In genomic region chr9:136882109-136882946, GRCh38 we compare ENCODE assay signal across 8 cellular contexts. TPM values are rescaled to one million over a fixed set of nuclear protein-coding genes. Genes with fewer than 3 reads are reported as not detected.
DNase-seq lines count a peak whose midpoint lies in the region; ATAC-seq, FAIRE-seq and TF ChIP-seq lines count a peak whose summit lies in the region.

No MANE protein-coding gene starts in this region.

- no peaks in the 10 kb centered on the region for H4K20me1 ChIP-seq in HCT116 (ENCODE audit: insufficient read depth)
- 0 out of 2 replicates have a peak, but pooled peaks cover 4% of the 10 kb centered on the region for H4K20me1 ChIP-seq in HepG2 (ENCODE audit: insufficient read depth, low read length)

- peak overlapping the region; percentile 52 for H3K4me3 Mint-ChIP-seq in Calu3 (ENCODE audit: low read depth, unreplicated experiment)

- TF ChIP-seq CTCF in Calu3 (IDR thresholded peaks at IDR 0.05; ENCODE audit: unreplicated experiment) (no peak), HCT116 (IDR thresholded peaks at IDR 0.05 in 2 of 3, conservative IDR thresholded peaks at IDR 0.05 in 1 of 3; ENCODE audit: borderline replicate concordance in 1 of 3, insufficient read depth in 1 of 3, low read depth in 2 of 3, low read length in 2 of 3) (no peak), HepG2 (CRISPR knock-in tag; IDR thresholded peaks at IDR 0.05) (peak; percentile 5; the same call in 1 of the 2 replicates), WERI-Rb-1 (IDR thresholded peaks at IDR 0.05; ENCODE audit: low read depth, low read length) (no peak)

- H3K36me3 Mint-ChIP-seq in Calu3 (ENCODE audit: insufficient read depth, unreplicated experiment), result peaks cover 45% of the 10 kb centered on the region

- DNase-seq in Calu3 (peak; percentile 92), HCT116 (ENCODE audit: low read depth, low spot score) (peak; percentile 56), T-helper 1 cell (peak; percentile 78 to 88 (median 85)), adipocyte (ENCODE audit: low read depth) (peak; percentile 60), HepG2 (ENCODE audit: low spot score) (peak; percentile 94), WERI-Rb-1 (no peak)
- DNase-seq in stimulated activated CD8-positive, alpha-beta memory T cell treated with anti-CD3 and anti-CD28 coated beads, Interleukin-4, amount 100 ng/mL, for 1 hour (ENCODE audit: low read depth in 2 of 2, low spot score in 1 of 2), result peak; percentile 74 to 86

- H3K27me3 ChIP-seq in HCT116 (ENCODE audit: insufficient read depth, low read length), result no peaks in the 10 kb centered on the region
- no peaks in the 10 kb centered on the region for H3K27me3 ChIP-seq in adipocyte (replicated peaks; ENCODE audit: control insufficient read depth, insufficient read depth, low read length)
- no peaks in the 10 kb centered on the region for H3K27me3 ChIP-seq in HepG2 (ENCODE audit: control insufficient read depth in 1 of 2, insufficient read depth in 2 of 2, low read length in 2 of 2)
- H3K27me3 ChIP-seq in WERI-Rb-1 (ENCODE audit: insufficient read depth, low read depth, severe bottlenecking), result no peaks in the 10 kb centered on the region

- ATAC-seq in HCT116, result peak; percentile 40
- peak; percentile 72 for ATAC-seq in HepG2
- no peak for ATAC-seq in GM21360 (IDR thresholded peaks at IDR 0.05; ENCODE audit: unreplicated experiment)

- CTCF ChIA-PET in Calu3 (lab: Charles Lee), result interaction anchor here (0.6 to 2.6 kb wide), 3 partner anchors 15 to 97 kb away, joined by 3 to 12 read pairs (median 4); no protein-coding TSS in a partner anchor
- CTCF ChIA-PET in HCT116 (lab: Charles Lee), result interaction anchor here (1.8 kb wide), 1 partner anchor 40 kb away, joined by 4 read pairs; the partner anchor contains the start of gene AJM1
- CTCF ChIA-PET in HepG2 (lab: Yijun Ruan, JAX; ENCODE audit: low intra/inter-chr PET ratio, low total read pairs), result no interaction called here

- TF ChIP-seq POLR2A in HCT116 (IDR thresholded peaks at IDR 0.05; ENCODE audit: borderline replicate concordance, extremely low read depth, insufficient read depth, insufficient read length) (no peak), HepG2 (IDR thresholded peaks at IDR 0.05; ENCODE audit: insufficient read depth in 1 of 2, low read depth in 2 of 2, low read length in 2 of 2) (peak in 1 of 2 experiments; percentile 24; a peak in 1 of 4 replicates)

- H3K9me2 ChIP-seq in HCT116 (ENCODE audit: insufficient read depth), result no peaks in the 10 kb centered on the region

- H3K79me2 ChIP-seq in HCT116 (ENCODE audit: insufficient read depth, low read length) (peaks cover 7% of the 10 kb centered on the region), HepG2 (ENCODE audit: insufficient read depth, low read length) (peaks cover 8% of the 10 kb centered on the region)

- H3K4me2 ChIP-seq in HCT116 (ENCODE audit: low read length), result peak overlapping the region; percentile 66
- H3K4me2 ChIP-seq in HepG2 (ENCODE audit: low read depth, low read length), result peak overlapping the region; percentile 98

- H3K9me3 Mint-ChIP-seq in Calu3 (ENCODE audit: low read depth, unreplicated experiment), result no peaks in the 10 kb centered on the region

- H3K36me3 ChIP-seq in HCT116 (ENCODE audit: control insufficient read depth in 1 of 2, insufficient read depth in 2 of 2, low read length in 2 of 2), result no peaks in the 10 kb centered on the region
- no peaks in the 10 kb centered on the region for H3K36me3 ChIP-seq in adipocyte (ENCODE audit: control insufficient read depth, insufficient read depth, low read length, severe bottlenecking)
- no peaks in the 10 kb centered on the region for H3K36me3 ChIP-seq in HepG2 (replicated peaks in 1 of 2; ENCODE audit: control insufficient read depth in 1 of 2, insufficient read depth in 2 of 2, low read length in 2 of 2)
- peaks cover 4% of the 10 kb centered on the region for H3K36me3 ChIP-seq in WERI-Rb-1

- 0% methylated on average over 2 of the region's 19 CpGs for WGBS in HepG2 (ENCODE audit: low lambda C conversion rate)

- H3K27me3 Mint-ChIP-seq in Calu3 (ENCODE audit: unreplicated experiment), result no peaks in the 10 kb centered on the region

- H3K4me1 Mint-ChIP-seq in Calu3 (ENCODE audit: low read depth, unreplicated experiment), result no peaks in the 10 kb centered on the region

- H3K27ac ChIP-seq in HCT116 (ENCODE audit: low read depth, low read length) (peak overlapping the region; percentile 47), HepG2 (ENCODE audit: extremely low read length, insufficient read depth, low read length) (peak overlapping the region; percentile 60), WERI-Rb-1 (no peak overlapping the region)

- POLR2A ChIA-PET in HCT116 (lab: Charles Lee) (interaction anchor here (1.0 kb wide), 1 partner anchor 16 kb away, joined by 4 read pairs; the partner anchor contains the start of gene EDF1), HepG2 (lab: Yijun Ruan, JAX) (interaction anchor here (0.6 to 7.1 kb wide), 17 partner anchors 13 to 204 kb away, joined by 3 to 45 read pairs (median 5); partner anchors contain the start of genes AJM1, C8G, EDF1 and FBXW5)

- H3K27ac Mint-ChIP-seq in Calu3 (ENCODE audit: unreplicated experiment), result peak overlapping the region; percentile 71

- TF ChIP-seq RAD21 in HCT116 (IDR thresholded peaks at IDR 0.05; ENCODE audit: low read depth) (no peak), HepG2 (CRISPR knock-in tag; IDR thresholded peaks at IDR 0.05) (0 out of 2 replicates have a peak, but pooled peaks have one; percentile 3)

- peak overlapping the region in 1 of 2 experiments; percentile 37; a peak in 2 of 4 replicates for H3K4me3 ChIP-seq in HCT116 (replicated peaks in 1 of 2; ENCODE audit: low read depth in 1 of 2, low read length in 2 of 2)
- peak overlapping the region; percentile 73 for H3K4me3 ChIP-seq in adipocyte (ENCODE audit: low read length)
- H3K4me3 ChIP-seq in HepG2 (replicated peaks in 1 of 3; ENCODE audit: insufficient read depth in 1 of 3, low read depth in 2 of 3, low read length in 3 of 3), result peak overlapping the region; percentile 56 to 82 (median 60)
- no peak overlapping the region for H3K4me3 ChIP-seq in WERI-Rb-1 (ENCODE audit: low read depth, low read length)

- peak; percentile 60 for FAIRE-seq in HepG2 (lab: Jason Lieb, UNC)

- intact Hi-C loops in Calu3 (cut with micrococcal nuclease; ENCODE audit: unreplicated experiment) (no loop called here), HCT116 (cut with micrococcal nuclease) (no loop called here), HepG2 (cut with micrococcal nuclease; ENCODE audit: unreplicated experiment) (loop anchor here (5.0 to 10.0 kb wide), 2 partner anchors 35 to 98 kb away; partner anchors contain the start of gene PHPT1)

- H3K9ac ChIP-seq in HCT116 (ENCODE audit: low read length) (peak overlapping the region; percentile 55), adipocyte (ENCODE audit: low read length) (peak overlapping the region; percentile 76), HepG2 (ENCODE audit: insufficient read depth, low read depth, low read length) (peak overlapping the region; percentile 63)

- RAD21 ChIA-PET in HCT116 (lab: Charles Lee; ENCODE audit: low non-redundant PET in 1 of 2, low total read pairs in 2 of 2, uncharacterized antibody in 2 of 2, unreplicated experiment in 2 of 2), result no interaction called here

- H2AFZ ChIP-seq in HCT116 (ENCODE audit: low read depth, low read length, poor library complexity, severe bottlenecking), result no peak overlapping the region
- H2AFZ ChIP-seq in HepG2 (ENCODE audit: low read length), result no peak overlapping the region

- no TSS peak for BruUV-seq in Calu3 (replicated peaks; lab: Mats Ljungman, UMichigan)
- BruUV-seq in HCT116 (replicated peaks; lab: Mats Ljungman, UMichigan), result no TSS peak
- no TSS peak for BruUV-seq in HepG2 (replicated peaks; lab: Mats Ljungman, UMichigan)

- H3K9me3 ChIP-seq in HCT116 (ENCODE audit: control insufficient read depth in 1 of 2, insufficient read depth in 1 of 2, low read depth in 1 of 2, low read length in 2 of 2), result no peaks in the 10 kb centered on the region
- H3K9me3 ChIP-seq in adipocyte (ENCODE audit: control insufficient read depth, low read length), result no peaks in the 10 kb centered on the region
- H3K9me3 ChIP-seq in HepG2 (ENCODE audit: low read length), result no peaks in the 10 kb centered on the region
- H3K9me3 ChIP-seq in WERI-Rb-1 (ENCODE audit: severe bottlenecking), result no peaks in the 10 kb centered on the region

- no peak for TF ChIP-seq EP300 in HepG2 (IDR thresholded peaks at IDR 0.05; ENCODE audit: low read depth in 2 of 2, low read length in 2 of 2)
- peak; percentile 49; the same call in 1 of the 2 replicates for TF ChIP-seq EP300 in HepG2 (CRISPR knock-in tag; IDR thresholded peaks at IDR 0.05; ENCODE audit: borderline replicate concordance)

- peaks cover 20 to 36% of the 10 kb centered on the region in 2 experiments for H3K4me1 ChIP-seq in HCT116 (ENCODE audit: control insufficient read depth in 1 of 2, insufficient read depth in 2 of 2, low read length in 2 of 2)
- H3K4me1 ChIP-seq in adipocyte (ENCODE audit: control insufficient read depth, insufficient read depth, low read length), result peaks cover 25% of the 10 kb centered on the region
- H3K4me1 ChIP-seq in HepG2 (ENCODE audit: insufficient read depth, low read length), result peaks cover 52% of the 10 kb centered on the region

- in situ Hi-C loops in HepG2 (cut with HindIII; ENCODE audit: extremely low pct_ligation_motif_present, low pct_unique_long_range_greater_than_20kb), result no loop called here

RNA-seq across cellular contexts. Expression of gene TRAF2, which starts 4.0 kb away (rescaled TPM):
- 47.8 and 50.5 TPM in 2 replicates for total RNA-seq in Calu3 (2022)
- 28.4 TPM for total RNA-seq in HCT116 (2021; ENCODE audit: unreplicated experiment)
- 13.7 and 13.9 TPM in 2 replicates for polyA plus RNA-seq in HCT116 (2012)
- total RNA-seq in HepG2 (2016; rRNA removed; fragmentation: Illumina TruSeq; extraction: Trizol), result 13.4 and 13.6 TPM in 2 replicates
- total RNA-seq in HepG2 (2016; cell fraction: cytosol; rRNA removed; fragmentation: Illumina TruSeq; extraction: Trizol; ENCODE audit: low read depth), result 2.6 and 2.9 TPM in 2 replicates
- total RNA-seq in HepG2 (2016; cell fraction: insoluble cytoplasmic fraction; rRNA removed; fragmentation: Illumina TruSeq; extraction: Trizol), result 12.1 and 13.9 TPM in 2 replicates
- 4.8 and 6.0 TPM in 2 replicates for total RNA-seq in HepG2 (2016; cell fraction: membrane; rRNA removed; fragmentation: Illumina TruSeq; extraction: Trizol)
- total RNA-seq in HepG2 (2016; cell fraction: nucleus; rRNA removed; fragmentation: Illumina TruSeq; extraction: Trizol), result 10.7 and 13.3 TPM in 2 replicates
- polyA plus RNA-seq in HepG2 (2011; rRNA removed), result 12.4 and 15.5 TPM in 2 replicates
- polyA plus RNA-seq in HepG2 (2011; cell fraction: cytosol; rRNA removed), result 8.6 and 12.5 TPM in 2 replicates
- polyA plus RNA-seq in HepG2 (2011; cell fraction: nucleus; rRNA removed), result 30.8 and 35.5 TPM in 2 replicates
- 7.0 and 8.7 TPM in 2 replicates for polyA plus RNA-seq in HepG2 (2012)
- 1.7 and 2.3 TPM in 2 replicates for polyA plus RNA-seq in HepG2 (2016; cell fraction: cytosol; fragmentation: Illumina TruSeq; extraction: Trizol; ENCODE audit: low read depth)
- polyA plus RNA-seq in HepG2 (2016; cell fraction: insoluble cytoplasmic fraction; fragmentation: Illumina TruSeq; extraction: Trizol; ENCODE audit: low read depth), result 11.2 and 13.9 TPM in 2 replicates
- polyA plus RNA-seq in HepG2 (2016; cell fraction: membrane; fragmentation: Illumina TruSeq; extraction: Trizol; ENCODE audit: low read depth), result 3.5 and 4.0 TPM in 2 replicates
- 24.7 and 26.6 TPM in 2 replicates for polyA plus RNA-seq in HepG2 (2016; cell fraction: nucleus; fragmentation: Illumina TruSeq; extraction: Trizol; ENCODE audit: insufficient read depth, low read depth)
- 25.6 and 44.8 TPM in 2 replicates for polyA minus RNA-seq in HepG2 (2011; rRNA and poly(A)+ RNA removed; ENCODE audit: low replicate concordance)
- polyA minus RNA-seq in HepG2 (2011; cell fraction: cytosol; rRNA and poly(A)+ RNA removed), result 10.1 and 12.2 TPM in 2 replicates
- polyA minus RNA-seq in HepG2 (2011; cell fraction: nucleus; rRNA and poly(A)+ RNA removed), result 13.0 and 15.2 TPM in 2 replicates

RNA-seq across cellular contexts. Expression of gene EDF1, which starts 16.2 kb away (rescaled TPM):
- total RNA-seq in Calu3 (2022), result 233 and 238 TPM in 2 replicates
- 311 TPM for total RNA-seq in HCT116 (2021; ENCODE audit: unreplicated experiment)
- polyA plus RNA-seq in HCT116 (2012), result 465 and 468 TPM in 2 replicates
- total RNA-seq in HepG2 (2016; rRNA removed; fragmentation: Illumina TruSeq; extraction: Trizol), result 379 and 474 TPM in 2 replicates
- 152 and 180 TPM in 2 replicates for total RNA-seq in HepG2 (2016; cell fraction: cytosol; rRNA removed; fragmentation: Illumina TruSeq; extraction: Trizol; ENCODE audit: low read depth)
- 390 and 529 TPM in 2 replicates for total RNA-seq in HepG2 (2016; cell fraction: insoluble cytoplasmic fraction; rRNA removed; fragmentation: Illumina TruSeq; extraction: Trizol)
- 186 and 193 TPM in 2 replicates for total RNA-seq in HepG2 (2016; cell fraction: membrane; rRNA removed; fragmentation: Illumina TruSeq; extraction: Trizol)
- total RNA-seq in HepG2 (2016; cell fraction: nucleus; rRNA removed; fragmentation: Illumina TruSeq; extraction: Trizol), result 157 and 160 TPM in 2 replicates
- polyA plus RNA-seq in HepG2 (2011; rRNA removed), result 235 and 269 TPM in 2 replicates
- 392 and 430 TPM in 2 replicates for polyA plus RNA-seq in HepG2 (2011; cell fraction: cytosol; rRNA removed)
- polyA plus RNA-seq in HepG2 (2011; cell fraction: nucleus; rRNA removed), result 129 and 177 TPM in 2 replicates
- polyA plus RNA-seq in HepG2 (2012), result 257 and 326 TPM in 2 replicates
- polyA plus RNA-seq in HepG2 (2016; cell fraction: cytosol; fragmentation: Illumina TruSeq; extraction: Trizol; ENCODE audit: low read depth), result 191 and 202 TPM in 2 replicates
- polyA plus RNA-seq in HepG2 (2016; cell fraction: insoluble cytoplasmic fraction; fragmentation: Illumina TruSeq; extraction: Trizol; ENCODE audit: low read depth), result 553 and 620 TPM in 2 replicates
- 198 and 200 TPM in 2 replicates for polyA plus RNA-seq in HepG2 (2016; cell fraction: membrane; fragmentation: Illumina TruSeq; extraction: Trizol; ENCODE audit: low read depth)
- polyA plus RNA-seq in HepG2 (2016; cell fraction: nucleus; fragmentation: Illumina TruSeq; extraction: Trizol; ENCODE audit: insufficient read depth, low read depth), result 307 and 322 TPM in 2 replicates
- 34.3 and 99.7 TPM in 2 replicates for polyA minus RNA-seq in HepG2 (2011; rRNA and poly(A)+ RNA removed; ENCODE audit: low replicate concordance)
- polyA minus RNA-seq in HepG2 (2011; cell fraction: cytosol; rRNA and poly(A)+ RNA removed), result 87.8 and 91.0 TPM in 2 replicates
- 84.2 and 94.6 TPM in 2 replicates for polyA minus RNA-seq in HepG2 (2011; cell fraction: nucleus; rRNA and poly(A)+ RNA removed)

RNA-seq across cellular contexts. Expression of gene MAMDC4, which starts 30.2 kb away (rescaled TPM):
- 3.1 and 3.6 TPM in 2 replicates for total RNA-seq in Calu3 (2022)
- 17.3 TPM for total RNA-seq in HCT116 (2021; ENCODE audit: unreplicated experiment)
- 8.0 and 9.5 TPM in 2 replicates for polyA plus RNA-seq in HCT116 (2012)
- total RNA-seq in HepG2 (2016; rRNA removed; fragmentation: Illumina TruSeq; extraction: Trizol), result 1.2 and 6.0 TPM in 2 replicates
- total RNA-seq in HepG2 (2016; cell fraction: cytosol; rRNA removed; fragmentation: Illumina TruSeq; extraction: Trizol; ENCODE audit: low read depth), result 1.7 and 2.2 TPM in 2 replicates
- total RNA-seq in HepG2 (2016; cell fraction: insoluble cytoplasmic fraction; rRNA removed; fragmentation: Illumina TruSeq; extraction: Trizol), result 1.0 and 7.5 TPM in 2 replicates
- total RNA-seq in HepG2 (2016; cell fraction: membrane; rRNA removed; fragmentation: Illumina TruSeq; extraction: Trizol), result 0.83 and 1.1 TPM in 2 replicates
- 7.7 and 10.7 TPM in 2 replicates for total RNA-seq in HepG2 (2016; cell fraction: nucleus; rRNA removed; fragmentation: Illumina TruSeq; extraction: Trizol)
- 6.8 and 7.9 TPM in 2 replicates for polyA plus RNA-seq in HepG2 (2011; rRNA removed)
- polyA plus RNA-seq in HepG2 (2011; cell fraction: cytosol; rRNA removed), result 1.2 and 2.6 TPM in 2 replicates
- 170 and 232 TPM in 2 replicates for polyA plus RNA-seq in HepG2 (2011; cell fraction: nucleus; rRNA removed)
- 6.5 and 6.7 TPM in 2 replicates for polyA plus RNA-seq in HepG2 (2012)
- polyA plus RNA-seq in HepG2 (2016; cell fraction: cytosol; fragmentation: Illumina TruSeq; extraction: Trizol; ENCODE audit: low read depth), result 0.48 and 0.49 TPM in 2 replicates
- 1.2 and 1.3 TPM in 2 replicates for polyA plus RNA-seq in HepG2 (2016; cell fraction: insoluble cytoplasmic fraction; fragmentation: Illumina TruSeq; extraction: Trizol; ENCODE audit: low read depth)
- 0.57 and 0.68 TPM in 2 replicates for polyA plus RNA-seq in HepG2 (2016; cell fraction: membrane; fragmentation: Illumina TruSeq; extraction: Trizol; ENCODE audit: low read depth)
- 32.1 and 33.9 TPM in 2 replicates for polyA plus RNA-seq in HepG2 (2016; cell fraction: nucleus; fragmentation: Illumina TruSeq; extraction: Trizol; ENCODE audit: insufficient read depth, low read depth)
- polyA minus RNA-seq in HepG2 (2011; rRNA and poly(A)+ RNA removed; ENCODE audit: low replicate concordance), result 0.96 and 2.4 TPM in 2 replicates
- polyA minus RNA-seq in HepG2 (2011; cell fraction: cytosol; rRNA and poly(A)+ RNA removed), result 0.69 and 1.2 TPM in 2 replicates
- polyA minus RNA-seq in HepG2 (2011; cell fraction: nucleus; rRNA and poly(A)+ RNA removed), result 8.8 and 10.9 TPM in 2 replicates

RNA-seq across cellular contexts. Expression of gene PHPT1, which starts 33.1 kb away (rescaled TPM):
- 44.1 and 48.7 TPM in 2 replicates for total RNA-seq in Calu3 (2022)
- total RNA-seq in HCT116 (2021; ENCODE audit: unreplicated experiment), result 148 TPM
- 165 and 168 TPM in 2 replicates for polyA plus RNA-seq in HCT116 (2012)
- 155 and 192 TPM in 2 replicates for total RNA-seq in HepG2 (2016; rRNA removed; fragmentation: Illumina TruSeq; extraction: Trizol)
- 102 and 115 TPM in 2 replicates for total RNA-seq in HepG2 (2016; cell fraction: cytosol; rRNA removed; fragmentation: Illumina TruSeq; extraction: Trizol; ENCODE audit: low read depth)
- total RNA-seq in HepG2 (2016; cell fraction: insoluble cytoplasmic fraction; rRNA removed; fragmentation: Illumina TruSeq; extraction: Trizol), result 166 and 201 TPM in 2 replicates
- 119 and 147 TPM in 2 replicates for total RNA-seq in HepG2 (2016; cell fraction: membrane; rRNA removed; fragmentation: Illumina TruSeq; extraction: Trizol)
- total RNA-seq in HepG2 (2016; cell fraction: nucleus; rRNA removed; fragmentation: Illumina TruSeq; extraction: Trizol), result 76.8 and 86.8 TPM in 2 replicates
- 184 and 189 TPM in 2 replicates for polyA plus RNA-seq in HepG2 (2011; rRNA removed)
- 184 and 289 TPM in 2 replicates for polyA plus RNA-seq in HepG2 (2011; cell fraction: cytosol; rRNA removed)
- polyA plus RNA-seq in HepG2 (2011; cell fraction: nucleus; rRNA removed), result 352 and 483 TPM in 2 replicates
- 109 and 121 TPM in 2 replicates for polyA plus RNA-seq in HepG2 (2012)
- 97.4 and 122 TPM in 2 replicates for polyA plus RNA-seq in HepG2 (2016; cell fraction: cytosol; fragmentation: Illumina TruSeq; extraction: Trizol; ENCODE audit: low read depth)
- 136 and 146 TPM in 2 replicates for polyA plus RNA-seq in HepG2 (2016; cell fraction: insoluble cytoplasmic fraction; fragmentation: Illumina TruSeq; extraction: Trizol; ENCODE audit: low read depth)
- 95.2 and 109 TPM in 2 replicates for polyA plus RNA-seq in HepG2 (2016; cell fraction: membrane; fragmentation: Illumina TruSeq; extraction: Trizol; ENCODE audit: low read depth)
- 167 and 176 TPM in 2 replicates for polyA plus RNA-seq in HepG2 (2016; cell fraction: nucleus; fragmentation: Illumina TruSeq; extraction: Trizol; ENCODE audit: insufficient read depth, low read depth)
- polyA minus RNA-seq in HepG2 (2011; rRNA and poly(A)+ RNA removed; ENCODE audit: low replicate concordance), result 32.0 and 34.3 TPM in 2 replicates
- polyA minus RNA-seq in HepG2 (2011; cell fraction: cytosol; rRNA and poly(A)+ RNA removed), result 21.5 and 26.7 TPM in 2 replicates
- 33.4 and 39.9 TPM in 2 replicates for polyA minus RNA-seq in HepG2 (2011; cell fraction: nucleus; rRNA and poly(A)+ RNA removed)

RNA-seq across cellular contexts. Expression of gene AJM1, which starts 40.0 kb away (rescaled TPM):
- total RNA-seq in Calu3 (2022), result 2.9 and 3.2 TPM in 2 replicates
- 7.1 TPM for total RNA-seq in HCT116 (2021; ENCODE audit: unreplicated experiment)
- 3.8 and 4.0 TPM in 2 replicates for polyA plus RNA-seq in HCT116 (2012)
- 0.48 and 1.1 TPM in 2 replicates for total RNA-seq in HepG2 (2016; rRNA removed; fragmentation: Illumina TruSeq; extraction: Trizol)
- total RNA-seq in HepG2 (2016; cell fraction: cytosol; rRNA removed; fragmentation: Illumina TruSeq; extraction: Trizol; ENCODE audit: low read depth), result 0.61 and 0.71 TPM in 2 replicates
- total RNA-seq in HepG2 (2016; cell fraction: insoluble cytoplasmic fraction; rRNA removed; fragmentation: Illumina TruSeq; extraction: Trizol), result 0.30 and 1.00 TPM in 2 replicates
- total RNA-seq in HepG2 (2016; cell fraction: membrane; rRNA removed; fragmentation: Illumina TruSeq; extraction: Trizol), result 0.59 and 0.90 TPM in 2 replicates
- 1.0 TPM in 2 replicates for total RNA-seq in HepG2 (2016; cell fraction: nucleus; rRNA removed; fragmentation: Illumina TruSeq; extraction: Trizol)
- 1.2 and 1.4 TPM in 2 replicates for polyA plus RNA-seq in HepG2 (2011; rRNA removed)
- 0.45 and 0.97 TPM in 2 replicates for polyA plus RNA-seq in HepG2 (2011; cell fraction: cytosol; rRNA removed)
- polyA plus RNA-seq in HepG2 (2011; cell fraction: nucleus; rRNA removed), result 22.1 and 27.9 TPM in 2 replicates
- polyA plus RNA-seq in HepG2 (2012), result 2.2 TPM in 2 replicates
- 0.40 and 0.78 TPM in 2 replicates for polyA plus RNA-seq in HepG2 (2016; cell fraction: cytosol; fragmentation: Illumina TruSeq; extraction: Trizol; ENCODE audit: low read depth)
- 0.61 and 0.74 TPM in 2 replicates for polyA plus RNA-seq in HepG2 (2016; cell fraction: insoluble cytoplasmic fraction; fragmentation: Illumina TruSeq; extraction: Trizol; ENCODE audit: low read depth)
- 0.52 and 0.76 TPM in 2 replicates for polyA plus RNA-seq in HepG2 (2016; cell fraction: membrane; fragmentation: Illumina TruSeq; extraction: Trizol; ENCODE audit: low read depth)
- polyA plus RNA-seq in HepG2 (2016; cell fraction: nucleus; fragmentation: Illumina TruSeq; extraction: Trizol; ENCODE audit: insufficient read depth, low read depth), result 4.1 and 4.6 TPM in 2 replicates
- 0.77 and 1.1 TPM in 2 replicates for polyA minus RNA-seq in HepG2 (2011; rRNA and poly(A)+ RNA removed; ENCODE audit: low replicate concordance)
- 1.5 and 1.8 TPM in 2 replicates for polyA minus RNA-seq in HepG2 (2011; cell fraction: cytosol; rRNA and poly(A)+ RNA removed)
- polyA minus RNA-seq in HepG2 (2011; cell fraction: nucleus; rRNA and poly(A)+ RNA removed), result 3.0 and 3.3 TPM in 2 replicates
